8 cellular contexts compared by ENCODE assay signal in the genomic region with DNA sequence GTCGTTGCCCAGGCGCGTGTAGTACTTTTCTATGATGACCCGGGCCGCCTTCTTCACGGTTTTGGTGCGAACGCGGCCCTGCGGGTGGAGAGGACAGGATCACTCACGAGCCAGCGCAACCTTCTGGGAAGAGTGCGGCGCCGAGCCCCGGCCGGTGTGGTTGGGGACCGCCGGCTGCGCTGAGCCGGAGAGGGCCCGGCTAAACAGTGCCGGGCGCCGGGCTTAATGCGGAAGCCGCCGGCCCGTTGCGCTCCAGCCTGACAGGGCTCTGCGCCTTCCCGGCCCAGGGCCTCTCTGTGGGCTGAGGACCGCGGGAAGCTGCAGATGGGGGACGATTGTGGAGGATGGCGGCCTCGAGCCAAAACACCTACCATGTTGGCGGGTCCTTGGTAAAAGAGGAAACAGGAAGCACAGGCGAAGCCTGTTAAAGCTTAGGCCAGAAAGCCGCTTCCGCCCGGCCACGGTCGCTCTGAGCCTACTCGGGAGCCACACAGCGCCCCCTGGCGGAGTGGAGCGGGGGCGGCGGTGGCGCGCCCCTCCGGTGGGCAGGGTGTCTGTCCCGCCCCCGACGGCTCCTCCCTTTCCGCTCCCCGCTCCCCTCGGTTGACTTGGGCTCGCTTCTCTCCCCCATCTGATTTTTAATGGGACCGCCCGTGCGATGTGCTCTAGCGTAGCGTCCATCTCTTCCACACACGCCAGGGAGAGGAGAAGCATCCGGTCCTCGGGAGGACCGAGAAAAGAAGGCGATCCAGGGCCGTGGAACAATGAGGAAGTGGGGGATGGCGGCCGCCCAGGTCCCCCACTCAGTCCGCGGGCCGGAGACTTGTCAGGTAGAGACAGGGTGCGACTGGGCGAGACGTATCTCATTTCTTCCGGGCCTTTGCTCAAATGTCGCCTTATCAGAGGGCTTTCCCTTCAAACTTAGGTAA. TPM values are rescaled to one million over a fixed set of nuclear protein-coding genes. Genes with fewer than 3 reads are reported as not detected.
A peak's percentile ranks its signal among the peaks of the same experiment; 100 is the strongest.
DNase-seq lines count a peak whose midpoint lies in the region; ATAC-seq and TF ChIP-seq lines count a peak whose summit lies in the region.

A gene (minus strand): TSS at position 403 of the 929 bp plus-strand sequence. CDS start 29 bp downstream, at position 374.

- peak within 1 kb of the TSS; percentile 94 to 97 for H3K27ac ChIP-seq in breast epithelium

- peak within 1 kb of the TSS; percentile 81 to 93 (median 88) for H3K4me3 ChIP-seq in breast epithelium

- intact Hi-C loops in breast epithelium (cut with DNase I; ENCODE audit: low total_unique reads) = no loop called here

- H3K4me1 ChIP-seq in breast epithelium = peaks cover 0 to 16% of the 10 kb centered on the region in 2 donors

- no peaks in the 10 kb centered on the region for H3K9me3 ChIP-seq in breast epithelium

- H3K27me3 ChIP-seq in breast epithelium = no peaks in the 10 kb centered on the region

- TF ChIP-seq CTCF in breast epithelium (IDR thresholded peaks at IDR 0.05) = peak; percentile 98 to 99 (median 99)

- DNase-seq in T-helper 1 cell = peak; percentile 94 to 98 (median 97)
- peak; percentile 96 to 97 for DNase-seq in breast epithelium (ENCODE audit: low spot score in 2 of 2)
- peak; percentile 98 for DNase-seq in islet precursor cell
- peak; percentile 93 to 97 for DNase-seq in stimulated activated CD4-positive, alpha-beta T cell treated with anti-CD3 and anti-CD28 coated beads, Interleukin-15, amount 100 ng/mL, for 48 hours (ENCODE audit: low read depth in 2 of 2)
- no peak for DNase-seq in NCI-H82 (lab: John Stamatoyannopoulos, UW)
- DNase-seq in effector CD8-positive, alpha-beta T cell (lab: John Stamatoyannopoulos, UW) = no peak

- H3K36me3 ChIP-seq in breast epithelium = no peaks in the 10 kb centered on the region

- TF ChIP-seq POLR2A in breast epithelium (IDR thresholded peaks at IDR 0.05) = peak; percentile 89

- peak; percentile 86 for ATAC-seq in GM18861 (IDR thresholded peaks at IDR 0.05; ENCODE audit: unreplicated experiment)
- ATAC-seq in HG03066 (IDR thresholded peaks at IDR 0.05; ENCODE audit: low read depth, unreplicated experiment) = peak; percentile 91

RNA-seq across cellular contexts. Expression of the gene that starts here (rescaled TPM):
- 1,000 to 10,000 TPM; 2,556 to 3,448 (median 2,909) TPM for total RNA-seq in breast epithelium

Comparison
In these comparisons a context has a peak if more than half of its experiments do, and no peak if none do; other contexts are left out.
1. DNase-seq: peak in T-helper 1 cell (5 of 5), breast epithelium (2 of 2), islet precursor cell (single experiment) and stimulated activated CD4-positive, alpha-beta T cell treated with anti-CD3 and anti-CD28 coated beads, Interleukin-15, amount 100 ng/mL, for 48 hours (2 of 2); none in NCI-H82 (single experiment) and effector CD8-positive, alpha-beta T cell (single experiment).